ENCODE assay signal across 10 cellular contexts in genomic region chr16:89191901-89192184, GRCh38. TPM values are rescaled to one million over a fixed set of nuclear protein-coding genes. Genes with fewer than 3 reads are reported as not detected.
A peak's percentile ranks its signal among the peaks of the same experiment; 100 is the strongest.
DNase-seq lines count a peak whose midpoint lies in the region; ATAC-seq and TF ChIP-seq lines count a peak whose summit lies in the region.
"Had no signal": no experiment of that assay in that cellular context is flagged by ENCODE, and none has a peak within 500 bp of the region (broad histone marks: within the 10 kb centered on the region; RNA-seq: fewer than 3 reads in every experiment).

No MANE protein-coding gene starts in this region.

- ATAC-seq in right cardiac atrium = peak; percentile 1 to 6
- ATAC-seq in aorta (ENCODE audit: low FRiP score) = no peak
- no peak for ATAC-seq in foreskin keratinocyte

- H3K9me3 ChIP-seq in Peyer's patch (no peaks in the 10 kb centered on the region), right cardiac atrium (ENCODE audit: control insufficient read depth, low read length) (no peaks in the 10 kb centered on the region), smooth muscle cell (replicated peaks; ENCODE audit: low read depth) (no peaks in the 10 kb centered on the region), aorta (ENCODE audit: control insufficient read depth, low read length) (no peaks in the 10 kb centered on the region)

- TF ChIP-seq CTCF in GM12864 (IDR thresholded peaks at IDR 0.05; ENCODE audit: low read depth, low read length, missing control alignments) (no peak), Peyer's patch (IDR thresholded peaks at IDR 0.05) (no peak), smooth muscle cell (IDR thresholded peaks at IDR 0.05; ENCODE audit: borderline replicate concordance, insufficient read depth, poor library complexity, severe bottlenecking) (no peak), foreskin keratinocyte (conservative IDR thresholded peaks at IDR 0.05) (no peak)

- no peak overlapping the region for H2AFZ ChIP-seq in smooth muscle cell (ENCODE audit: low read depth)

- WGBS in right cardiac atrium = 6% methylated on average over 19 of the region's 19 CpGs
- WGBS in smooth muscle cell (ENCODE audit: low lambda C conversion rate) = 5% methylated on average over 7 of the region's 19 CpGs
- WGBS in aorta, 2 donors = 3 to 4% methylated on average over 18 to 19 of the region's 19 CpGs

- H4K20me1 ChIP-seq in smooth muscle cell (ENCODE audit: low read depth) = no peaks in the 10 kb centered on the region

- intact Hi-C loops in right cardiac atrium (cut with DNase I) (no loop called here), aorta (cut with DNase I) (no loop called here)

- peak overlapping the region; percentile 95 for H3K4me2 ChIP-seq in smooth muscle cell

- H3K4me1 ChIP-seq in Peyer's patch = peaks cover 0 to 10% (median 3%) of the 10 kb centered on the region in 4 donors
- no peaks in the 10 kb centered on the region for H3K4me1 ChIP-seq in right cardiac atrium (ENCODE audit: control insufficient read depth, insufficient read depth, low read length)
- no peaks in the 10 kb centered on the region for H3K4me1 ChIP-seq in smooth muscle cell (ENCODE audit: low read depth)
- no peaks in the 10 kb centered on the region for H3K4me1 ChIP-seq in aorta (ENCODE audit: control insufficient read depth in 1 of 2, insufficient read depth in 2 of 2, low read length in 2 of 2)
- no peaks in the 10 kb centered on the region for H3K4me1 ChIP-seq in foreskin keratinocyte

- H3K4me3 ChIP-seq in GM12864 (ENCODE audit: low read depth, low read length) = peak overlapping the region; percentile 43
- peak overlapping the region; percentile 35 to 52 (median 49) for H3K4me3 ChIP-seq in Peyer's patch
- H3K4me3 ChIP-seq in right cardiac atrium (ENCODE audit: low read length) = peak overlapping the region; percentile 15
- peak overlapping the region; percentile 50 for H3K4me3 ChIP-seq in smooth muscle cell
- no peak overlapping the region for H3K4me3 ChIP-seq in aorta (ENCODE audit: low read length in 2 of 2)

- no peak for TF ChIP-seq POLR2A in Peyer's patch (IDR thresholded peaks at IDR 0.05)

- H3K27ac ChIP-seq in Peyer's patch = peak overlapping the region in 1 of 4 donors; percentile 17
- no peak overlapping the region for H3K27ac ChIP-seq in right cardiac atrium (ENCODE audit: low read length)
- H3K27ac ChIP-seq in smooth muscle cell (ENCODE audit: low read depth) = no peak overlapping the region
- no peak overlapping the region for H3K27ac ChIP-seq in aorta (ENCODE audit: low read depth in 1 of 2, low read length in 2 of 2)
- H3K27ac ChIP-seq in foreskin keratinocyte = no peak overlapping the region
- H3K27ac ChIP-seq: RWPE1 had no signal

- no peak overlapping the region for H3K9ac ChIP-seq in smooth muscle cell (ENCODE audit: low read depth)

- H3K27me3 ChIP-seq in Peyer's patch = no peaks in the 10 kb centered on the region
- H3K27me3 ChIP-seq in right cardiac atrium (ENCODE audit: control insufficient read depth, insufficient read depth) = no peaks in the 10 kb centered on the region
- H3K27me3 ChIP-seq in smooth muscle cell (ENCODE audit: low read depth) = no peaks in the 10 kb centered on the region
- no peaks in the 10 kb centered on the region for H3K27me3 ChIP-seq in aorta (ENCODE audit: control insufficient read depth in 1 of 2, insufficient read depth in 2 of 2, low read length in 1 of 2)
- H3K27me3 ChIP-seq in foreskin keratinocyte = peaks cover 14% of the 10 kb centered on the region

- DNase-seq in GM12864 (ENCODE audit: low read depth) (no peak), Peyer's patch (no peak), right cardiac atrium (no peak), smooth muscle cell (lab: John Stamatoyannopoulos, UW; ENCODE audit: unreplicated experiment) (no peak), NOMO-1 treated with DMSO at 0.1 percent for 48 hours (lab: John Stamatoyannopoulos, UW; ENCODE audit: unreplicated experiment) (no peak), NCI-H1417 (lab: John Stamatoyannopoulos, UW) (no peak), aorta (no peak), foreskin keratinocyte (no peak)
- DNase-seq: NCI-H1436 had no signal

- H3F3A ChIP-seq in smooth muscle cell (ENCODE audit: low read depth) = peaks cover 6% of the 10 kb centered on the region

- H3K79me2 ChIP-seq in smooth muscle cell (ENCODE audit: low read depth) = no peaks in the 10 kb centered on the region

- H3K36me3 ChIP-seq in Peyer's patch = no peaks in the 10 kb centered on the region
- H3K36me3 ChIP-seq in smooth muscle cell (ENCODE audit: low read depth) = no peaks in the 10 kb centered on the region
- H3K36me3 ChIP-seq in aorta (ENCODE audit: control insufficient read depth in 1 of 2, insufficient read depth in 2 of 2, low read length in 1 of 2) = no peaks in the 10 kb centered on the region

RNA-seq across cellular contexts. Expression of gene SLC22A31, which starts 8.5 kb away (rescaled TPM):
- total RNA-seq in Peyer's patch (under 1 TPM in 2 of 4 donors, not detected in 2; 0.53 to 0.67 TPM), right cardiac atrium (under 1 TPM in 2 of 4 donors, not detected in 2; 0.12 to 0.69 TPM), smooth muscle cell (not detected in 2 replicates), aorta (1 to 10 TPM in 1 of 2 donors, not detected in 1; 4.0 TPM), foreskin keratinocyte (0.14 TPM in 1 of 2 replicates, not detected in the other)
- polyA plus RNA-seq in right cardiac atrium (0.05 TPM), smooth muscle cell (0.43 TPM in 1 of 2 replicates, not detected in the other), aorta (1 to 10 TPM in 1 of 2 donors, under 1 TPM in 1; 0.75 to 2.9 TPM), foreskin keratinocyte (0.15 and 0.20 TPM in 2 replicates)

RNA-seq across cellular contexts. Expression of gene CDH15, which starts 20.3 kb away (rescaled TPM):
- total RNA-seq in Peyer's patch (not detected), right cardiac atrium (under 1 TPM; 0.09 to 0.14 (median 0.13) TPM), smooth muscle cell (0.36 and 0.45 TPM in 2 replicates), aorta (under 1 TPM in 1 of 2 donors, not detected in 1; 0.21 TPM), foreskin keratinocyte (0.07 TPM in 1 of 2 replicates, not detected in the other)
- polyA plus RNA-seq in right cardiac atrium (0.05 TPM), smooth muscle cell (1.2 and 1.4 TPM in 2 replicates), aorta (under 1 TPM in 1 of 2 donors, not detected in 1; 0.08 TPM), foreskin keratinocyte (0.06 TPM in 1 of 2 replicates, not detected in the other)

RNA-seq across cellular contexts. Expression of gene ZNF778, which starts 25.7 kb away (rescaled TPM):
- total RNA-seq in Peyer's patch (10 to 100 TPM in 2 of 4 donors, 1 to 10 TPM in 2; 4.1 to 16.9 (median 10.7) TPM), right cardiac atrium (1 to 10 TPM; 6.6 to 9.0 (median 8.0) TPM), smooth muscle cell (6.2 and 6.7 TPM in 2 replicates), aorta (10 to 100 TPM; 12.7 to 14.9 TPM), foreskin keratinocyte (4.2 and 4.3 TPM in 2 replicates)
- polyA plus RNA-seq in right cardiac atrium (1.6 TPM), smooth muscle cell (1.6 and 3.0 TPM in 2 replicates), aorta (1 to 10 TPM; 2.6 to 3.2 TPM), foreskin keratinocyte (1.1 and 1.6 TPM in 2 replicates)

Comparison
In these comparisons a context has a peak if more than half of its experiments do, and no peak if none do; other contexts are left out.
1. H3K4me3 ChIP-seq: peak in GM12864 (single experiment), Peyer's patch (4 of 4), right cardiac atrium (single experiment) and smooth muscle cell (single experiment); none in aorta (0 of 2).
2. ATAC-seq: peak in right cardiac atrium (2 of 2); none in aorta (single experiment) and foreskin keratinocyte (single experiment).